In genomic region chr14:89963288-89963978, GRCh38 we compare ENCODE assay signal across 1 cellular context.
TF ChIP-seq lines count a peak whose summit lies in the region.

No MANE protein-coding gene starts in this region.

TF ChIP-seq in GM12878, 131 proteins besides CTCF, POLR2A, EP300 and RAD21 (continued from another document):
- no peak for TF ChIP-seq REST (IDR thresholded peaks at IDR 0.05; ENCODE audit: low read depth, low read length)
- TF ChIP-seq PRDM15 (CRISPR knock-in tag; IDR thresholded peaks at IDR 0.05) = no peak
- TF ChIP-seq, protein P1, sequence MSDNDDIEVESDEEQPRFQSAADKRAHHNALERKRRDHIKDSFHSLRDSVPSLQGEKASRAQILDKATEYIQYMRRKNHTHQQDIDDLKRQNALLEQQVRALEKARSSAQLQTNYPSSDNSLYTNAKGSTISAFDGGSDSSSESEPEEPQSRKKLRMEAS (IDR thresholded peaks at IDR 0.05; ENCODE audit: low read depth, low read length) = no peak
- TF ChIP-seq, protein P2, sequence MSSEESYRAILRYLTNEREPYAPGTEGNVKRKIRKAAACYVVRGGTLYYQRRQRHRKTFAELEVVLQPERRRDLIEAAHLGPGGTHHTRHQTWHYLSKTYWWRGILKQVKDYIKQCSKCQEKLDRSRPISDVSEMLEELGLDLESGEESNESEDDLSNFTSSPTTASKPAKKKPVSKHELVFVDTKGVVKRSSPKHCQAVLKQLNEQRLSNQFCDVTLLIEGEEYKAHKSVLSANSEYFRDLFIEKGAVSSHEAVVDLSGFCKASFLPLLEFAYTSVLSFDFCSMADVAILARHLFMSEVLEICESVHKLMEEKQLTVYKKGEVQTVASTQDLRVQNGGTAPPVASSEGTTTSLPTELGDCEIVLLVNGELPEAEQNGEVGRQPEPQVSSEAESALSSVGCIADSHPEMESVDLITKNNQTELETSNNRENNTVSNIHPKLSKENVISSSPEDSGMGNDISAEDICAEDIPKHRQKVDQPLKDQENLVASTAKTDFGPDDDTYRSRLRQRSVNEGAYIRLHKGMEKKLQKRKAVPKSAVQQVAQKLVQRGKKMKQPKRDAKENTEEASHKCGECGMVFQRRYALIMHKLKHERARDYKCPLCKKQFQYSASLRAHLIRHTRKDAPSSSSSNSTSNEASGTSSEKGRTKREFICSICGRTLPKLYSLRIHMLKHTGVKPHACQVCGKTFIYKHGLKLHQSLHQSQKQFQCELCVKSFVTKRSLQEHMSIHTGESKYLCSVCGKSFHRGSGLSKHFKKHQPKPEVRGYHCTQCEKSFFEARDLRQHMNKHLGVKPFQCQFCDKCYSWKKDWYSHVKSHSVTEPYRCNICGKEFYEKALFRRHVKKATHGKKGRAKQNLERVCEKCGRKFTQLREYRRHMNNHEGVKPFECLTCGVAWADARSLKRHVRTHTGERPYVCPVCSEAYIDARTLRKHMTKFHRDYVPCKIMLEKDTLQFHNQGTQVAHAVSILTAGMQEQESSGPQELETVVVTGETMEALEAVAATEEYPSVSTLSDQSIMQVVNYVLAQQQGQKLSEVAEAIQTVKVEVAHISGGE (CRISPR knock-in tag; IDR thresholded peaks at IDR 0.05) = no peak
- no peak for TF ChIP-seq RUNX3 (IDR thresholded peaks at IDR 0.05; ENCODE audit: low read length)
TF ChIP-seq in GM12878: peak in this region for 0.
